ENCODE assay signal across 13 cellular contexts in the genomic region with DNA sequence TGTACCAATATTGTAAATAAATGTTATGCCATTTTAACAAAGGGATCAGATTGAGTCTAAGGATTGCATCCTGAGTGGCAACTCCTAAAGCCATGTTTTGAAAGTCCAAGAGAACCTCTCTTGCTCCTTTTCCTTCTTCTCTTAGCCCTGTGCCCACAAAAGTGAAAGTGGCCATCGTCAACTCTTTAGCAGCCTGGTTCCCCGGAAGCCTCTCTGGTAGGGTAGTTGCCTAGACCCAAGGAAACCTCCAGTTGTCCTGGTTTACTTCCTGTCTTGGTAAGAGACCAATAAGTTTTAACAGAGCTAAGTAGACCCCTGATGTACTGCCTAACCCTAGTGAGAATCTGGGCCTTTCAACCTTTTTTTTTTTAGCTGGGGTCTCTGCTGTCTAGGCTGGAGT.
DNase-seq lines count a peak whose midpoint lies in the region; ATAC-seq and TF ChIP-seq lines count a peak whose summit lies in the region.
"Had no signal": no experiment of that assay in that cellular context is flagged by ENCODE, and none has a peak within 500 bp of the region (broad histone marks: within the 10 kb centered on the region; RNA-seq: fewer than 3 reads in every experiment).

No MANE protein-coding gene starts in this region.

- H4K20me1 ChIP-seq in MM.1S (ENCODE audit: insufficient read depth, low read length), result no peaks in the 10 kb centered on the region; the same call in 1 of the 2 replicates

- H3K27me3 ChIP-seq in MM.1S (replicated peaks; ENCODE audit: insufficient read depth, low read length), result no peaks in the 10 kb centered on the region

- H3F3A ChIP-seq in MM.1S (ENCODE audit: insufficient read depth, low read length), result peaks cover 4% of the 10 kb centered on the region; the same call in 1 of the 2 replicates

- no peaks in the 10 kb centered on the region for H3K9me3 ChIP-seq in MM.1S (replicated peaks; ENCODE audit: insufficient read depth, low read length)

- H3K27ac ChIP-seq in MM.1S (ENCODE audit: low read length), result peak overlapping the region; percentile 33; the same call in 1 of the 2 replicates

- no peak overlapping the region; the same call in 1 of the 2 replicates for H3K9ac ChIP-seq in MM.1S (ENCODE audit: low read length)

- no peaks in the 10 kb centered on the region for H3K79me2 ChIP-seq in MM.1S (ENCODE audit: low read length)

- H3K36me3 ChIP-seq in MM.1S (replicated peaks; ENCODE audit: insufficient read depth, low read length), result no peaks in the 10 kb centered on the region

- no peak for TF ChIP-seq CTCF in MM.1S (IDR thresholded peaks at IDR 0.05; ENCODE audit: low read length)

- H3K4me3 ChIP-seq in MM.1S (ENCODE audit: low read length), result no peak overlapping the region

- peaks cover 19% of the 10 kb centered on the region for H3K4me1 ChIP-seq in MM.1S (ENCODE audit: low read length)

- H3K9me2 ChIP-seq in MM.1S (replicated peaks; ENCODE audit: insufficient read depth, low read length), result no peaks in the 10 kb centered on the region

- DNase-seq in MM.1S (no peak), SW 1271 (lab: John Stamatoyannopoulos, UW) (no peak), islet precursor cell (no peak), SIG-M5 treated with dmso at 0.1 percent for 504 hours (lab: John Stamatoyannopoulos, UW; ENCODE audit: unreplicated experiment) (no peak)
- peak; percentile 23 for DNase-seq in central memory CD4-positive, alpha-beta T cell
- DNase-seq in stimulated activated CD8-positive, alpha-beta memory T cell treated with anti-CD3 and anti-CD28 coated beads, Interleukin-4, amount 100 ng/mL, for 48 hours, result peak; percentile 34
- DNase-seq: amniotic stem cell, C1 segment of cervical spinal cord, head of caudate nucleus, left cardiac atrium, NCI-H2171, SIG-M5 had no signal

- ATAC-seq in GM21381 (IDR thresholded peaks at IDR 0.05; ENCODE audit: unreplicated experiment), result peak; percentile 7
- ATAC-seq: left cardiac atrium had no signal

- H2AFZ ChIP-seq in MM.1S (ENCODE audit: low read length), result no peak overlapping the region

- H3K4me2 ChIP-seq in MM.1S (ENCODE audit: low read depth, low read length), result peak overlapping the region; percentile 34

Comparison
In these comparisons a context has a peak if more than half of its experiments do, and no peak if none do; other contexts are left out.
1. DNase-seq: peak in central memory CD4-positive, alpha-beta T cell (single experiment) and stimulated activated CD8-positive, alpha-beta memory T cell treated with anti-CD3 and anti-CD28 coated beads, Interleukin-4, amount 100 ng/mL, for 48 hours (single experiment); none in MM.1S (single experiment), SW 1271 (0 of 2), islet precursor cell (single experiment) and SIG-M5 treated with dmso at 0.1 percent for 504 hours (single experiment).